ENCODE assay signal across 8 cellular contexts in the genomic region with DNA sequence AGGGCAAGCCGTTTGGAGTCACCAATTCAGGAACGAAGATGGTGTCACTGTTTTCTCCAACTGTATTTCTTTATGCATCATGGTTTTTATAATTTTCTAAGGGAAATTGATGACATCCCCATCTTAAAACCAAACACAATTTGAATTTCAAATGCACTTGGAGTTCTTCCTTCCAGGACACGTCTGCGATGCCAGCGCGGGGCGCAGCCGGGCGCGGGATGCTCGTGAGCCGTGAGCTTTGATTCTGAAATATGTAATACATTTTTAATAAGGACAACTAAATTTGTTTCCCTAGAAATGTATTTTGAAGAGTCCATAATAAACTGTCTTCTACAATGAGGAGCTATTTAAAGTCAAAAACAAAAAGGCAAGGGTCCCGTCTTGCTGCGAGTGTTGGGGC.
"Had no signal": no experiment of that assay in that cellular context is flagged by ENCODE, and none has a peak within 500 bp of the region (broad histone marks: within the 10 kb centered on the region; RNA-seq: fewer than 3 reads in every experiment).

No MANE protein-coding gene starts in this region.

- H3K4me3 ChIP-seq: GM12878 had no signal

- DNase-seq: GDM1, GF-D8 had no signal

- ATAC-seq: GM12878 had no signal

- FAIRE-seq: G401.6, GM12878, GM12891, GM12892, GM18507, GM19239 had no signal
